Comparison of ENCODE assay signal across 27 cellular contexts in the genomic region with DNA sequence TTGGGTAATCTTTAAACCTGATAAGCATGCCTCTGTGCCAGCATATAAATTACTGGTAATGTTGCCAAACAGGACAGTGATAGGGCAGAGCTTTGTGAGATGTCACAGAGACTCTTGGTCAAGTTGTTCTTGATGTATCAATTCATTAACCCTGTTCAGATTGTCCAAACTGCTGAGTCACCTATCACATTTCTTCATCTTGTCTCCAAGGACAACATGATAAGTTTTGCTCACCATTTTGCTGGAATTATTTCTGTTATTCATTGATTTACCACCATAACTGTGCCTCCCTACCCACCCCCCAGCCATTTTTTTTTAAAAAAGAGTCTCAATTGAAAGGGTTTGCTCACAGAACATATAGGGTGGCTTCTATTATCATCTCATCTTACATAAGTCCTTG. TPM values are rescaled to one million over a fixed set of nuclear protein-coding genes. Genes with fewer than 3 reads are reported as not detected.
A peak's percentile ranks its signal among the peaks of the same experiment; 100 is the strongest.
DNase-seq lines count a peak whose midpoint lies in the region; ATAC-seq and TF ChIP-seq lines count a peak whose summit lies in the region.
"Had no signal": no experiment of that assay in that cellular context is flagged by ENCODE, and none has a peak within 500 bp of the region (broad histone marks: within the 10 kb centered on the region; RNA-seq: fewer than 3 reads in every experiment).

No MANE protein-coding gene starts in this region.

- H2BK120ac ChIP-seq in IMR-90 (ENCODE audit: low read depth, low read length) = no peak overlapping the region

- H3K4me1 ChIP-seq in IMR-90 (ENCODE audit: control insufficient read depth, insufficient read depth, low read length) = no peaks in the 10 kb centered on the region
- H3K4me1 ChIP-seq: HAP-1 had no signal

- no peak overlapping the region for H3K23ac ChIP-seq in IMR-90 (ENCODE audit: low read depth, low read length)

- no peak overlapping the region for H3K4me2 ChIP-seq in IMR-90 (ENCODE audit: low read depth, low read length)

- H3K9ac ChIP-seq in IMR-90 (ENCODE audit: low read depth, low read length) = no peak overlapping the region

- DNase-seq in DMS53 (lab: John Stamatoyannopoulos, UW) (peak; percentile 12), DMS53 treated with DMSO at 0.1 percent for 48 hours (lab: John Stamatoyannopoulos, UW; ENCODE audit: unreplicated experiment) (no peak), IMR-90 (no peak), amniotic epithelial cell (ENCODE audit: low read depth) (peak; percentile 16), kidney tubule cell (ENCODE audit: low spot score) (peak; percentile 31), GM13976 (ENCODE audit: low spot score) (no peak)
- DNase-seq in activated T-helper 1 cell treated with anti-CD3 and anti-CD28 coated beads, Interleukin-12 subunit alpha, Interleukin-12 subunit beta, Interleukin-2, Interleukin-4 antibody, amounts not matched to agents 30 ng/mL and 10 ng/mL and 1 ng/mL, durations not matched to agents 14 hours and 24 hours and 36 hours (ENCODE audit: low spot score) = no peak
- no peak for DNase-seq in activated CD8-positive, alpha-beta memory T cell treated with anti-CD3 and anti-CD28 coated beads, Interleukin-2, amount 50 U/mL, for 48 hours
- DNase-seq: AML-193; C1 segment of cervical spinal cord; Calu3; CD8-positive, alpha-beta T cell; EL; GF-D8; MM.1S; NCI-H1105; NCI-H1694; NCI-H2081 treated with DMSO at 0.1 percent for 48 hours; NCI-H2171 treated with DMSO at 0.1 percent for 48 hours; NCI-H524 treated with DMSO at 0.1 percent for 48 hours; Right ventricle myocardium superior had no signal

- H3K4me1 Mint-ChIP-seq in activated T-helper 1 cell treated with anti-CD3 and anti-CD28 coated beads, Interleukin-12 subunit alpha, Interleukin-12 subunit beta, Interleukin-2, Interleukin-4 antibody, amounts not matched to agents 30 ng/mL and 10 ng/mL and 1 ng/mL, durations not matched to agents 14 hours and 24 hours and 36 hours (ENCODE audit: low read depth) = no peaks in the 10 kb centered on the region

- intact Hi-C loops in IMR-90 (cut with micrococcal nuclease) = no loop called here
- intact Hi-C loops in activated T-helper 1 cell treated with anti-CD3 and anti-CD28 coated beads, Interleukin-12 subunit alpha, Interleukin-12 subunit beta, Interleukin-2, Interleukin-4 antibody, amounts not matched to agents 30 ng/mL and 10 ng/mL and 1 ng/mL, durations not matched to agents 14 hours and 24 hours and 36 hours (cut with micrococcal nuclease) = no loop called here

- H3K79me1 ChIP-seq in IMR-90 (ENCODE audit: low read depth in 1 of 2, low read length in 2 of 2) = no peaks in the 10 kb centered on the region

- no peak overlapping the region for H3K18ac ChIP-seq in IMR-90 (ENCODE audit: low read depth, low read length)

- H2AFZ ChIP-seq in IMR-90 (replicated peaks; ENCODE audit: low read length, poor library complexity) = no peak overlapping the region

- no peak overlapping the region for H4K91ac ChIP-seq in IMR-90 (ENCODE audit: insufficient read depth, low read depth, low read length)

- CTCF ChIA-PET in IMR-90 (lab: Yijun Ruan, JAX) = interaction anchor here (0.7 kb wide), 1 partner anchor 16 kb away, joined by 3 read pairs; no protein-coding TSS in a partner anchor

- H3K4ac ChIP-seq in IMR-90 (ENCODE audit: low read depth, low read length) = no peak overlapping the region

- ATAC-seq in IMR-90 (ENCODE audit: low read depth) = no peak
- ATAC-seq: CD8-positive, alpha-beta T cell had no signal

- no peak overlapping the region for H4K8ac ChIP-seq in IMR-90 (ENCODE audit: low read depth in 2 of 2, low read length in 2 of 2)

- no peaks in the 10 kb centered on the region for H3K9me1 ChIP-seq in IMR-90 (ENCODE audit: insufficient read depth, low read length)

- H3K56ac ChIP-seq in IMR-90 (ENCODE audit: extremely low read depth, insufficient read depth, low read length) = no peak overlapping the region

- no peak overlapping the region for H3K27ac Mint-ChIP-seq in activated T-helper 1 cell treated with anti-CD3 and anti-CD28 coated beads, Interleukin-12 subunit alpha, Interleukin-12 subunit beta, Interleukin-2, Interleukin-4 antibody, amounts not matched to agents 30 ng/mL and 10 ng/mL and 1 ng/mL, durations not matched to agents 14 hours and 24 hours and 36 hours
- H3K27ac Mint-ChIP-seq: CD8-positive, alpha-beta T cell had no signal

- H3K36me3 Mint-ChIP-seq in activated T-helper 1 cell treated with anti-CD3 and anti-CD28 coated beads, Interleukin-12 subunit alpha, Interleukin-12 subunit beta, Interleukin-2, Interleukin-4 antibody, amounts not matched to agents 30 ng/mL and 10 ng/mL and 1 ng/mL, durations not matched to agents 14 hours and 24 hours and 36 hours (ENCODE audit: low read depth) = no peaks in the 10 kb centered on the region
- H3K36me3 Mint-ChIP-seq: CD8-positive, alpha-beta T cell had no signal

- BruUV-seq in IMR-90 (replicated peaks; lab: Mats Ljungman, UMichigan) = no TSS peak

- dilution Hi-C loops in IMR-90 (cut with HindIII; ENCODE audit: low sequenced_read_pairs, unreplicated experiment) = no loop called here

- H4K20me1 ChIP-seq in IMR-90 (ENCODE audit: insufficient read depth, low read length) = no peaks in the 10 kb centered on the region

- TF ChIP-seq POLR2A in IMR-90 (IDR thresholded peaks at IDR 0.05; ENCODE audit: low read depth, low read length) = no peak

- H3K14ac ChIP-seq in IMR-90 (replicated peaks; ENCODE audit: low read depth, low read length) = no peak overlapping the region

- H4K5ac ChIP-seq in IMR-90 (ENCODE audit: low read depth, low read length) = no peak overlapping the region

- no peak overlapping the region for H3K4me3 ChIP-seq in IMR-90 (ENCODE audit: insufficient read depth, low read depth, low read length)
- H3K4me3 ChIP-seq: HAP-1 had no signal

- H3K9me3 ChIP-seq in IMR-90 (ENCODE audit: control insufficient read depth, insufficient read depth, low read length) = no peaks in the 10 kb centered on the region
- H3K9me3 ChIP-seq: HAP-1 had no signal

- no peaks in the 10 kb centered on the region for H3K27me3 ChIP-seq in IMR-90 (ENCODE audit: control insufficient read depth, insufficient read depth, low read length)

- no peak overlapping the region for H2AK9ac ChIP-seq in IMR-90 (replicated peaks; ENCODE audit: low read depth, low read length, poor library complexity)

- H3K27ac ChIP-seq in IMR-90 (ENCODE audit: insufficient read depth, low read length) = no peak overlapping the region
- H3K27ac ChIP-seq: 22Rv1 had no signal

- peaks cover 3% of the 10 kb centered on the region for H3K27me3 Mint-ChIP-seq in activated T-helper 1 cell treated with anti-CD3 and anti-CD28 coated beads, Interleukin-12 subunit alpha, Interleukin-12 subunit beta, Interleukin-2, Interleukin-4 antibody, amounts not matched to agents 30 ng/mL and 10 ng/mL and 1 ng/mL, durations not matched to agents 14 hours and 24 hours and 36 hours (ENCODE audit: insufficient read depth)

- no peaks in the 10 kb centered on the region for H3K36me3 ChIP-seq in IMR-90 (ENCODE audit: control insufficient read depth, insufficient read depth, low read length)
- H3K36me3 ChIP-seq: HAP-1 had no signal

- H3K4me3 Mint-ChIP-seq in activated T-helper 1 cell treated with anti-CD3 and anti-CD28 coated beads, Interleukin-12 subunit alpha, Interleukin-12 subunit beta, Interleukin-2, Interleukin-4 antibody, amounts not matched to agents 30 ng/mL and 10 ng/mL and 1 ng/mL, durations not matched to agents 14 hours and 24 hours and 36 hours = no peak overlapping the region
- H3K4me3 Mint-ChIP-seq: CD8-positive, alpha-beta T cell had no signal

- H2BK5ac ChIP-seq in IMR-90 (ENCODE audit: low read depth, low read length, poor library complexity, severe bottlenecking) = no peak overlapping the region

- in situ Hi-C loops in IMR-90 (cut with MboI; ENCODE audit: low sequenced_read_pairs) = no loop called here
- in situ Hi-C loops in GM13976 (cut with MboI; ENCODE audit: low sequenced_read_pairs, unreplicated experiment) = no loop called here

- TF ChIP-seq RAD21 in IMR-90 (IDR thresholded peaks at IDR 0.05; ENCODE audit: low read length) = no peak

- H2AK5ac ChIP-seq in IMR-90 (ENCODE audit: low read depth, low read length) = no peak overlapping the region

- no peak overlapping the region for H2BK15ac ChIP-seq in IMR-90 (ENCODE audit: low read depth, low read length)

- POLR2A ChIA-PET in IMR-90 (lab: Charles Lee; ENCODE audit: unreplicated experiment) = no interaction called here

- H3K9me3 Mint-ChIP-seq in activated T-helper 1 cell treated with anti-CD3 and anti-CD28 coated beads, Interleukin-12 subunit alpha, Interleukin-12 subunit beta, Interleukin-2, Interleukin-4 antibody, amounts not matched to agents 30 ng/mL and 10 ng/mL and 1 ng/mL, durations not matched to agents 14 hours and 24 hours and 36 hours = peaks cover 14% of the 10 kb centered on the region
- H3K9me3 Mint-ChIP-seq: CD8-positive, alpha-beta T cell had no signal

- H2BK20ac ChIP-seq in IMR-90 (ENCODE audit: low read depth, low read length) = no peak overlapping the region

- TF ChIP-seq CTCF in IMR-90 (conservative IDR thresholded peaks at IDR 0.05; ENCODE audit: low read depth, low read length) (no peak), GM13976 (IDR thresholded peaks at IDR 0.05; ENCODE audit: borderline replicate concordance, control extremely low read depth, extremely low read depth, insufficient read depth, missing control alignments) (no peak)

RNA-seq across cellular contexts. Expression of gene GMNN, which starts 19.5 kb away (rescaled TPM):
- 19.7 and 33.1 TPM in 2 replicates for total RNA-seq in IMR-90 (2012; rRNA removed)
- 21.1 and 22.2 TPM in 2 replicates for polyA plus RNA-seq in IMR-90 (2012; rRNA removed)
- 9.6 and 10.8 TPM in 2 replicates for polyA plus RNA-seq in IMR-90 (2012; cell fraction: cytosol; rRNA removed)
- polyA plus RNA-seq in IMR-90 (2012; cell fraction: nucleus; rRNA removed; ENCODE audit: low replicate concordance) = 7.2 and 11.2 TPM in 2 replicates
- 80.8 and 83.5 TPM in 2 replicates for total RNA-seq in activated T-helper 1 cell treated with anti-CD3 and anti-CD28 coated beads, Interleukin-12 subunit alpha, Interleukin-12 subunit beta, Interleukin-2, Interleukin-4 antibody, amounts not matched to agents 30 ng/mL and 10 ng/mL and 1 ng/mL, durations not matched to agents 14 hours and 24 hours and 36 hours

RNA-seq across cellular contexts. Expression of gene C6orf62, which starts 36.3 kb away (rescaled TPM):
- total RNA-seq in IMR-90 (2012; rRNA removed) = 50.7 and 65.3 TPM in 2 replicates
- 37.4 and 47.5 TPM in 2 replicates for polyA plus RNA-seq in IMR-90 (2012; rRNA removed)
- polyA plus RNA-seq in IMR-90 (2012; cell fraction: cytosol; rRNA removed) = 13.9 and 19.9 TPM in 2 replicates
- polyA plus RNA-seq in IMR-90 (2012; cell fraction: nucleus; rRNA removed; ENCODE audit: low replicate concordance) = 15.9 and 35.5 TPM in 2 replicates
- 109 TPM in 2 replicates for total RNA-seq in activated T-helper 1 cell treated with anti-CD3 and anti-CD28 coated beads, Interleukin-12 subunit alpha, Interleukin-12 subunit beta, Interleukin-2, Interleukin-4 antibody, amounts not matched to agents 30 ng/mL and 10 ng/mL and 1 ng/mL, durations not matched to agents 14 hours and 24 hours and 36 hours

RNA-seq across cellular contexts. Expression of gene ARMH2, which starts 43.4 kb away (rescaled TPM):
- total RNA-seq in IMR-90 (2012; rRNA removed) = not detected in 2 replicates
- polyA plus RNA-seq in IMR-90 (2012; rRNA removed) = not detected in 2 replicates
- not detected in 2 replicates for polyA plus RNA-seq in IMR-90 (2012; cell fraction: cytosol; rRNA removed)
- not detected in 2 replicates for polyA plus RNA-seq in IMR-90 (2012; cell fraction: nucleus; rRNA removed; ENCODE audit: low replicate concordance)
- not detected in 2 replicates for total RNA-seq in activated T-helper 1 cell treated with anti-CD3 and anti-CD28 coated beads, Interleukin-12 subunit alpha, Interleukin-12 subunit beta, Interleukin-2, Interleukin-4 antibody, amounts not matched to agents 30 ng/mL and 10 ng/mL and 1 ng/mL, durations not matched to agents 14 hours and 24 hours and 36 hours
- total RNA-seq: Calu3, LHCN-M2, Right ventricle myocardium superior, RPMI7951, SK-MEL-5 had no signal
- polyA plus RNA-seq: AG04450 had no signal

Comparison
In these comparisons a context has a peak if more than half of its experiments do, and no peak if none do; other contexts are left out.
1. DNase-seq: peak in DMS53 (single experiment), amniotic epithelial cell (single experiment) and kidney tubule cell (single experiment); none in DMS53 treated with DMSO at 0.1 percent for 48 hours (single experiment), IMR-90 (single experiment), activated T-helper 1 cell treated with anti-CD3 and anti-CD28 coated beads, Interleukin-12 subunit alpha, Interleukin-12 subunit beta, Interleukin-2, Interleukin-4 antibody, amounts not matched to agents 30 ng/mL and 10 ng/mL and 1 ng/mL, durations not matched to agents 14 hours and 24 hours and 36 hours (single experiment), activated CD8-positive, alpha-beta memory T cell treated with anti-CD3 and anti-CD28 coated beads, Interleukin-2, amount 50 U/mL, for 48 hours (single experiment) and GM13976 (single experiment).